Comparison of ENCODE assay signal across 9 cellular contexts in genomic region chrX:118807151-118808017, GRCh38. TPM values are rescaled to one million over a fixed set of nuclear protein-coding genes. Genes with fewer than 3 reads are reported as not detected.
DNase-seq lines count a peak whose midpoint lies in the region; ATAC-seq, FAIRE-seq and TF ChIP-seq lines count a peak whose summit lies in the region.
"Had no signal": no experiment of that assay in that cellular context is flagged by ENCODE, and none has a peak within 500 bp of the region (broad histone marks: within the 10 kb centered on the region; RNA-seq: fewer than 3 reads in every experiment).

No MANE protein-coding gene starts in this region.

- no peak overlapping the region for H3K9ac ChIP-seq in kidney (ENCODE audit: low read length in 2 of 2)

- peak; percentile 85 for FAIRE-seq in kidney (lab: Jason Lieb, UNC)

- no peak for ATAC-seq in HG03175 (IDR thresholded peaks at IDR 0.05; ENCODE audit: unreplicated experiment)

- intact Hi-C loops in kidney (cut with DNase I) = no loop called here

- TF ChIP-seq CTCF in LNCAP (IDR thresholded peaks at IDR 0.05) (peak; percentile 55), RWPE1 (conservative IDR thresholded peaks at IDR 0.05; ENCODE audit: low read depth) (peak; percentile 55), brain microvascular endothelial cell (IDR thresholded peaks at IDR 0.05; ENCODE audit: low read depth, low read length, missing control alignments) (peak; percentile 73), kidney (IDR thresholded peaks at IDR 0.05; ENCODE audit: borderline replicate concordance, extremely low read depth, insufficient read depth) (peak; percentile 74)

- CTCF ChIA-PET in RWPE1 (lab: Yijun Ruan, JAX) = interaction anchor here (0.6 to 1.5 kb wide), 15 partner anchors 9 to 208 kb away, joined by 3 to 13 read pairs (median 4); no protein-coding TSS in a partner anchor

- POLR2A ChIA-PET in RWPE1 (lab: Yijun Ruan, JAX; ENCODE audit: low non-redundant PET) = no interaction called here

- H3K27ac ChIP-seq in RWPE1 (no peak overlapping the region), brain microvascular endothelial cell (no peak overlapping the region), kidney (ENCODE audit: low read depth in 2 of 2, low read length in 2 of 2) (no peak overlapping the region)

- H3K9me3 ChIP-seq in kidney (ENCODE audit: control insufficient read depth in 1 of 2, low read length in 2 of 2) = no peaks in the 10 kb centered on the region

- peak; percentile 48 for DNase-seq in NCI-H2196 (lab: John Stamatoyannopoulos, UW; ENCODE audit: unreplicated experiment)
- DNase-seq in NCI-H2196 treated with DMSO at 0.1 percent for 48 hours (lab: John Stamatoyannopoulos, UW; ENCODE audit: unreplicated experiment) = no peak
- no peak for DNase-seq in RWPE1 (ENCODE audit: low spot score)
- DNase-seq in brain microvascular endothelial cell = peak; percentile 6
- DNase-seq in kidney = no peak
- DNase-seq in stimulated activated CD8-positive, alpha-beta memory T cell treated with anti-CD3 and anti-CD28 coated beads, Interleukin-4, amount 100 ng/mL, for 24 hours (ENCODE audit: low read depth) = peak; percentile 13

- no peak overlapping the region for H3K4me3 ChIP-seq in brain microvascular endothelial cell (ENCODE audit: low read depth, low read length)
- no peak overlapping the region for H3K4me3 ChIP-seq in kidney (ENCODE audit: low read length in 2 of 2)

- H3K36me3 ChIP-seq in brain microvascular endothelial cell (replicated peaks) (no peaks in the 10 kb centered on the region), kidney (ENCODE audit: control insufficient read depth in 1 of 2, insufficient read depth in 2 of 2, low read length in 2 of 2) (no peaks in the 10 kb centered on the region)

- in situ Hi-C loops in brain microvascular endothelial cell (cut with HindIII; ENCODE audit: low pct_ligation_motif_present, low sequenced_read_pairs) = no loop called here

- no peaks in the 10 kb centered on the region for H3K27me3 ChIP-seq in brain microvascular endothelial cell (replicated peaks)

- H3K4me1 ChIP-seq in kidney (ENCODE audit: control insufficient read depth in 1 of 2, insufficient read depth in 1 of 2, low read depth in 1 of 2, low read length in 2 of 2) = no peaks in the 10 kb centered on the region

RNA-seq across cellular contexts. Expression of gene ZCCHC12, which starts 16.2 kb away (rescaled TPM):
- not detected for total RNA-seq in kidney
- not detected for polyA plus RNA-seq in kidney (ENCODE audit: insufficient read depth, low read depth, low replicate concordance)
- total RNA-seq: CD8-positive, alpha-beta memory T cell had no signal

Comparison
In these comparisons a context has a peak if more than half of its experiments do, and no peak if none do; other contexts are left out.
1. DNase-seq: peak in NCI-H2196 (single experiment), brain microvascular endothelial cell (single experiment) and stimulated activated CD8-positive, alpha-beta memory T cell treated with anti-CD3 and anti-CD28 coated beads, Interleukin-4, amount 100 ng/mL, for 24 hours (single experiment); none in NCI-H2196 treated with DMSO at 0.1 percent for 48 hours (single experiment), RWPE1 (single experiment) and kidney (single experiment).
2. Peak in every context shown above with its lines, with median percentiles within 50 percentile points of each other: CTCF ChIP-seq.